Comparison of ENCODE assay signal across 10 cellular contexts in genomic region chr10:31708513-31708912, GRCh38.
A peak's percentile ranks its signal among the peaks of the same experiment; 100 is the strongest.
DNase-seq lines count a peak whose midpoint lies in the region; ATAC-seq and TF ChIP-seq lines count a peak whose summit lies in the region.
"Had no signal": no experiment of that assay in that cellular context is flagged by ENCODE, and none has a peak within 500 bp of the region (broad histone marks: within the 10 kb centered on the region; RNA-seq: fewer than 3 reads in every experiment).

No MANE protein-coding gene starts in this region.

- WGBS in esophagus squamous epithelium, 2 donors, result 49 to 58% methylated on average over 7 to 9 of the region's 9 CpGs

- H4K20me1 ChIP-seq in neural progenitor cell (ENCODE audit: low read depth), result no peaks in the 10 kb centered on the region

- H3K9me3 ChIP-seq in esophagus squamous epithelium, result peaks cover 0 to 15% (median 0%) of the 10 kb centered on the region in 3 donors
- peaks cover 12% of the 10 kb centered on the region for H3K9me3 ChIP-seq in neural progenitor cell (ENCODE audit: low read depth)
- peaks cover 0 to 5% of the 10 kb centered on the region in 2 donors for H3K9me3 ChIP-seq in uterus

- peak overlapping the region; percentile 68 for H3K4me2 ChIP-seq in neural progenitor cell

- peak overlapping the region; percentile 59 for H3K27ac Mint-ChIP-seq in activated naive CD8-positive, alpha-beta T cell treated with anti-CD3 and anti-CD28 coated beads, Interleukin-2, amount 10 ng/mL, durations not matched to agents 7 days and 5 days
- no peak overlapping the region for H3K27ac Mint-ChIP-seq in activated naive CD8-positive, alpha-beta T cell treated with anti-CD3 and anti-CD28 coated beads, Interleukin-2, amount 50 U/mL, for 24 hours
- peak overlapping the region; percentile 64 for H3K27ac Mint-ChIP-seq in neural progenitor cell
- H3K27ac Mint-ChIP-seq: WTC11 had no signal

- H3K4me3 ChIP-seq in esophagus squamous epithelium (no peak overlapping the region), neural progenitor cell (no peak overlapping the region), uterus (no peak overlapping the region)

- peaks cover 12% of the 10 kb centered on the region for H3K9me3 Mint-ChIP-seq in activated naive CD8-positive, alpha-beta T cell treated with anti-CD3 and anti-CD28 coated beads, Interleukin-2, amount 10 ng/mL, durations not matched to agents 7 days and 5 days
- peaks cover 19% of the 10 kb centered on the region for H3K9me3 Mint-ChIP-seq in activated naive CD8-positive, alpha-beta T cell treated with anti-CD3 and anti-CD28 coated beads, Interleukin-2, amount 50 U/mL, for 24 hours
- peaks cover 36% of the 10 kb centered on the region for H3K9me3 Mint-ChIP-seq in neural progenitor cell

- intact Hi-C loops in esophagus squamous epithelium (cut with DNase I) (no loop called here), uterus (cut with DNase I; ENCODE audit: low total_unique reads) (no loop called here)

- no peak overlapping the region for H2AFZ ChIP-seq in neural progenitor cell (replicated peaks)

- no peaks in the 10 kb centered on the region for H3K36me3 ChIP-seq in esophagus squamous epithelium
- peaks cover 4% of the 10 kb centered on the region for H3K36me3 ChIP-seq in neural progenitor cell
- no peaks in the 10 kb centered on the region for H3K36me3 ChIP-seq in uterus

- H3K27me3 ChIP-seq in esophagus squamous epithelium (no peaks in the 10 kb centered on the region), neural progenitor cell (no peaks in the 10 kb centered on the region), uterus (no peaks in the 10 kb centered on the region)

- TF ChIP-seq POLR2A in esophagus squamous epithelium (IDR thresholded peaks at IDR 0.05) (no peak), uterus (IDR thresholded peaks at IDR 0.05) (no peak)

- H3F3A ChIP-seq in neural progenitor cell (ENCODE audit: low read depth), result peaks cover 26% of the 10 kb centered on the region

- H3K36me3 Mint-ChIP-seq in activated naive CD8-positive, alpha-beta T cell treated with anti-CD3 and anti-CD28 coated beads, Interleukin-2, amount 10 ng/mL, durations not matched to agents 7 days and 5 days, result peaks cover 11% of the 10 kb centered on the region
- peaks cover 8% of the 10 kb centered on the region for H3K36me3 Mint-ChIP-seq in activated naive CD8-positive, alpha-beta T cell treated with anti-CD3 and anti-CD28 coated beads, Interleukin-2, amount 50 U/mL, for 24 hours (ENCODE audit: low read depth)
- peaks cover 13% of the 10 kb centered on the region for H3K36me3 Mint-ChIP-seq in neural progenitor cell

- H3K9ac ChIP-seq in neural progenitor cell, result no peak overlapping the region

- H3K27ac ChIP-seq in esophagus squamous epithelium (peak overlapping the region; percentile 61 to 90 (median 80)), neural progenitor cell (peak overlapping the region; percentile 87), uterus (peak overlapping the region; percentile 81 to 82)

- TF ChIP-seq CTCF in esophagus squamous epithelium (IDR thresholded peaks at IDR 0.05) (no peak), neural progenitor cell (IDR thresholded peaks at IDR 0.05) (no peak), uterus (IDR thresholded peaks at IDR 0.05) (no peak)

- H3K4me3 Mint-ChIP-seq in activated naive CD8-positive, alpha-beta T cell treated with anti-CD3 and anti-CD28 coated beads, Interleukin-2, amount 10 ng/mL, durations not matched to agents 7 days and 5 days, result no peak overlapping the region
- no peak overlapping the region for H3K4me3 Mint-ChIP-seq in activated naive CD8-positive, alpha-beta T cell treated with anti-CD3 and anti-CD28 coated beads, Interleukin-2, amount 50 U/mL, for 24 hours
- peak overlapping the region; percentile 75 for H3K4me3 Mint-ChIP-seq in neural progenitor cell
- H3K4me3 Mint-ChIP-seq: WTC11 had no signal

- H3K4me1 ChIP-seq in esophagus squamous epithelium (peaks cover 9 to 43% (median 21%) of the 10 kb centered on the region in 3 donors), neural progenitor cell (peaks cover 28% of the 10 kb centered on the region), uterus (peaks cover 12 to 21% of the 10 kb centered on the region in 2 donors)

- ATAC-seq in activated naive CD8-positive, alpha-beta T cell treated with anti-CD3 and anti-CD28 coated beads, Interleukin-2, amount 10 ng/mL, durations not matched to agents 7 days and 5 days (ENCODE audit: low read depth), result no peak
- no peak for ATAC-seq in activated naive CD8-positive, alpha-beta T cell treated with anti-CD3 and anti-CD28 coated beads, Interleukin-2, amount 50 U/mL, for 24 hours

- peaks cover 15% of the 10 kb centered on the region for H3K4me1 Mint-ChIP-seq in activated naive CD8-positive, alpha-beta T cell treated with anti-CD3 and anti-CD28 coated beads, Interleukin-2, amount 10 ng/mL, durations not matched to agents 7 days and 5 days
- peaks cover 24% of the 10 kb centered on the region for H3K4me1 Mint-ChIP-seq in activated naive CD8-positive, alpha-beta T cell treated with anti-CD3 and anti-CD28 coated beads, Interleukin-2, amount 50 U/mL, for 24 hours
- peaks cover 46% of the 10 kb centered on the region for H3K4me1 Mint-ChIP-seq in neural progenitor cell

- H3K79me2 ChIP-seq in neural progenitor cell (ENCODE audit: low read depth), result no peaks in the 10 kb centered on the region

- DNase-seq in activated naive CD8-positive, alpha-beta T cell treated with anti-CD3 and anti-CD28 coated beads, Interleukin-2, amount 10 ng/mL, durations not matched to agents 7 days and 5 days, result no peak
- DNase-seq in activated naive CD8-positive, alpha-beta T cell treated with anti-CD3 and anti-CD28 coated beads, Interleukin-2, amount 50 U/mL, for 24 hours, result no peak
- DNase-seq in esophagus squamous epithelium (lab: John Stamatoyannopoulos, UW), result no peak
- DNase-seq in neural progenitor cell (ENCODE audit: low spot score), result peak; percentile 22
- no peak for DNase-seq in uterus
- DNase-seq in SW480 (ENCODE audit: low spot score), result no peak
- no peak for DNase-seq in NCI-H1417 treated with DMSO at 0.1 percent for 48 hours (lab: John Stamatoyannopoulos, UW)
- DNase-seq in HK-2 (ENCODE audit: unreplicated experiment), result no peak
- DNase-seq: MV-4-11 had no signal

- H3K27me3 Mint-ChIP-seq in activated naive CD8-positive, alpha-beta T cell treated with anti-CD3 and anti-CD28 coated beads, Interleukin-2, amount 10 ng/mL, durations not matched to agents 7 days and 5 days, result no peaks in the 10 kb centered on the region
- H3K27me3 Mint-ChIP-seq in activated naive CD8-positive, alpha-beta T cell treated with anti-CD3 and anti-CD28 coated beads, Interleukin-2, amount 50 U/mL, for 24 hours, result peaks cover 2% of the 10 kb centered on the region
- H3K27me3 Mint-ChIP-seq in neural progenitor cell (ENCODE audit: insufficient read depth, low read depth), result peaks cover 17% of the 10 kb centered on the region

- POLR2A ChIA-PET in activated naive CD8-positive, alpha-beta T cell treated with anti-CD3 and anti-CD28 coated beads, Interleukin-2, amount 10 ng/mL, durations not matched to agents 7 days and 5 days (lab: Charles Lee), result interaction anchor here (0.9 kb wide), 1 partner anchor 387 kb away, joined by 4 read pairs; no protein-coding TSS in a partner anchor
